19 cellular contexts compared by ENCODE assay signal in genomic region chr2:152600698-152601097, GRCh38.
DNase-seq lines count a peak whose midpoint lies in the region; ATAC-seq, FAIRE-seq and TF ChIP-seq lines count a peak whose summit lies in the region.
"Had no signal": no experiment of that assay in that cellular context is flagged by ENCODE, and none has a peak within 500 bp of the region (broad histone marks: within the 10 kb centered on the region; RNA-seq: fewer than 3 reads in every experiment).

No MANE protein-coding gene starts in this region.

- H3K4me1 Mint-ChIP-seq in astrocyte (ENCODE audit: low read depth, unreplicated experiment) = peaks cover 32% of the 10 kb centered on the region
- H3K4me1 Mint-ChIP-seq: activated CD4-positive, alpha-beta memory T cell treated with anti-CD3 and anti-CD28 coated beads, Interleukin-2, amount 10 ng/mL, durations not matched to agents 7 days and 5 days; stimulated activated effector memory CD8-positive, alpha-beta T cell treated with anti-CD3 and anti-CD28 coated beads, Interleukin-12 subunit alpha, Interleukin-12 subunit beta, amount 100 ng/mL, for 72 hours had no signal

- TF ChIP-seq CTCF in IMR-90 (conservative IDR thresholded peaks at IDR 0.05; ENCODE audit: low read depth, low read length) (no peak), astrocyte (IDR thresholded peaks at IDR 0.05; ENCODE audit: insufficient read depth, low read depth, low read length) (no peak), fibroblast of the aortic adventitia (IDR thresholded peaks at IDR 0.05; ENCODE audit: insufficient read depth, low read length) (no peak)

- TF ChIP-seq RAD21 in IMR-90 (IDR thresholded peaks at IDR 0.05; ENCODE audit: low read length) = no peak

- H3K27ac ChIP-seq in IMR-90 (ENCODE audit: insufficient read depth, low read length) = no peak overlapping the region
- no peak overlapping the region for H3K27ac ChIP-seq in astrocyte (ENCODE audit: low read depth, low read length)
- peak overlapping the region; percentile 53 for H3K27ac ChIP-seq in temporal lobe (ENCODE audit: low read depth, low read length)

- no peak overlapping the region for H2BK5ac ChIP-seq in IMR-90 (ENCODE audit: low read depth, low read length, poor library complexity, severe bottlenecking)

- peaks cover 4% of the 10 kb centered on the region for H3K4me1 ChIP-seq in IMR-90 (ENCODE audit: control insufficient read depth, insufficient read depth, low read length)
- H3K4me1 ChIP-seq in astrocyte (ENCODE audit: insufficient read depth, low read length) = no peaks in the 10 kb centered on the region

- no peaks in the 10 kb centered on the region for H3K9me3 Mint-ChIP-seq in astrocyte (ENCODE audit: unreplicated experiment)
- H3K9me3 Mint-ChIP-seq: activated CD4-positive, alpha-beta memory T cell treated with anti-CD3 and anti-CD28 coated beads, Interleukin-2, amount 10 ng/mL, durations not matched to agents 7 days and 5 days; immature natural killer cell; stimulated activated effector memory CD8-positive, alpha-beta T cell treated with anti-CD3 and anti-CD28 coated beads, Interleukin-12 subunit alpha, Interleukin-12 subunit beta, amount 100 ng/mL, for 72 hours; T-helper 1 cell treated with Interleukin-12 subunit alpha and Interleukin-12 subunit beta and Interleukin-4 antibody, amounts not matched to agents 30 μg/mL and 1 μg/mL, for 36 hours had no signal

- H2BK15ac ChIP-seq in IMR-90 (ENCODE audit: low read depth, low read length) = no peak overlapping the region

- no peak overlapping the region for H2BK120ac ChIP-seq in IMR-90 (ENCODE audit: low read depth, low read length)

- H4K5ac ChIP-seq in IMR-90 (ENCODE audit: low read depth, low read length) = no peak overlapping the region

- no peak overlapping the region for H3K14ac ChIP-seq in IMR-90 (replicated peaks; ENCODE audit: low read depth, low read length)

- H3K36me3 Mint-ChIP-seq in astrocyte (ENCODE audit: low read depth, unreplicated experiment) = peaks cover 4% of the 10 kb centered on the region
- H3K36me3 Mint-ChIP-seq: immature natural killer cell; stimulated activated effector memory CD8-positive, alpha-beta T cell treated with anti-CD3 and anti-CD28 coated beads, Interleukin-12 subunit alpha, Interleukin-12 subunit beta, amount 100 ng/mL, for 72 hours had no signal

- CTCF ChIA-PET in IMR-90 (lab: Yijun Ruan, JAX) = no interaction called here

- no peak overlapping the region for H3K56ac ChIP-seq in IMR-90 (ENCODE audit: extremely low read depth, insufficient read depth, low read length)

- H3K4me2 ChIP-seq in IMR-90 (ENCODE audit: low read depth, low read length) (no peak overlapping the region), astrocyte (ENCODE audit: low read length) (no peak overlapping the region)

- no peak overlapping the region for H3K4ac ChIP-seq in IMR-90 (ENCODE audit: low read depth, low read length)

- H3K9me3 ChIP-seq in IMR-90 (ENCODE audit: control insufficient read depth, insufficient read depth, low read length) (no peaks in the 10 kb centered on the region), astrocyte (ENCODE audit: insufficient read depth, low read depth, low read length) (no peaks in the 10 kb centered on the region)

- no peak overlapping the region for H4K8ac ChIP-seq in IMR-90 (ENCODE audit: low read depth in 2 of 2, low read length in 2 of 2)

- intact Hi-C loops in IMR-90 (cut with micrococcal nuclease) = no loop called here

- no peaks in the 10 kb centered on the region for H3K27me3 Mint-ChIP-seq in astrocyte (ENCODE audit: low read depth, unreplicated experiment)
- H3K27me3 Mint-ChIP-seq: activated CD4-positive, alpha-beta memory T cell treated with anti-CD3 and anti-CD28 coated beads, Interleukin-2, amount 10 ng/mL, durations not matched to agents 7 days and 5 days had no signal

- POLR2A ChIA-PET in IMR-90 (lab: Charles Lee; ENCODE audit: unreplicated experiment) = interaction anchor here (0.7 kb wide), 1 partner anchor 107 kb away, joined by 4 read pairs; no protein-coding TSS in a partner anchor

- no TSS peak for BruUV-seq in IMR-90 (replicated peaks; lab: Mats Ljungman, UMichigan)

- H2AFZ ChIP-seq in IMR-90 (replicated peaks; ENCODE audit: low read length, poor library complexity) = no peak overlapping the region
- no peak overlapping the region for H2AFZ ChIP-seq in astrocyte (ENCODE audit: low read depth, low read length)

- dilution Hi-C loops in IMR-90 (cut with HindIII; ENCODE audit: low sequenced_read_pairs, unreplicated experiment) = no loop called here

- H3K27me3 ChIP-seq in IMR-90 (ENCODE audit: control insufficient read depth, insufficient read depth, low read length) (no peaks in the 10 kb centered on the region), astrocyte (ENCODE audit: insufficient read depth, low read length) (no peaks in the 10 kb centered on the region)

- peak; percentile 78 for ATAC-seq in IMR-90 (ENCODE audit: low read depth)
- ATAC-seq: stimulated activated effector memory CD8-positive, alpha-beta T cell treated with anti-CD3 and anti-CD28 coated beads, Interleukin-12 subunit alpha, Interleukin-12 subunit beta, amount 100 ng/mL, for 72 hours had no signal

- no peak overlapping the region for H3K4me3 Mint-ChIP-seq in astrocyte (ENCODE audit: unreplicated experiment)
- H3K4me3 Mint-ChIP-seq: activated CD4-positive, alpha-beta memory T cell treated with anti-CD3 and anti-CD28 coated beads, Interleukin-2, amount 10 ng/mL, durations not matched to agents 7 days and 5 days; immature natural killer cell; stimulated activated effector memory CD8-positive, alpha-beta T cell treated with anti-CD3 and anti-CD28 coated beads, Interleukin-12 subunit alpha, Interleukin-12 subunit beta, amount 100 ng/mL, for 72 hours; T-helper 1 cell treated with Interleukin-12 subunit alpha and Interleukin-12 subunit beta and Interleukin-4 antibody, amounts not matched to agents 30 μg/mL and 1 μg/mL, for 36 hours had no signal

- DNase-seq in IMR-90 (peak; percentile 32), astrocyte (ENCODE audit: low read depth) (peak; percentile 39), fibroblast of the aortic adventitia (ENCODE audit: low read depth) (peak; percentile 58), COLO668 (lab: John Stamatoyannopoulos, UW; ENCODE audit: unreplicated experiment) (no peak), NCI-H187 (lab: John Stamatoyannopoulos, UW) (no peak)
- no peak for DNase-seq in activated CD4-positive, alpha-beta T cell treated with anti-CD3 and anti-CD28 coated beads, Interleukin-2, amount 50 U/mL, for 1 hour
- DNase-seq: activated CD4-positive, alpha-beta memory T cell treated with anti-CD3 and anti-CD28 coated beads, Interleukin-2, amount 10 ng/mL, durations not matched to agents 7 days and 5 days; activated naive CD4-positive, alpha-beta T cell treated with anti-CD3 and anti-CD28 coated beads, Interleukin-2, amount 50 U/mL, for 16 hours; AML-193; dermis blood vessel endothelial cell; immature natural killer cell; NCI-H1092 treated with DMSO at 0.1 percent for 48 hours; NCI-H524; right cardiac atrium had no signal

- no peak for TF ChIP-seq POLR2A in IMR-90 (IDR thresholded peaks at IDR 0.05; ENCODE audit: low read depth, low read length)

- H3K36me3 ChIP-seq in IMR-90 (ENCODE audit: control insufficient read depth, insufficient read depth, low read length) (no peaks in the 10 kb centered on the region; the same call in 1 of the 2 replicates), astrocyte (ENCODE audit: insufficient read depth, low read length) (no peaks in the 10 kb centered on the region)

- in situ Hi-C loops in IMR-90 (cut with MboI; ENCODE audit: low sequenced_read_pairs) = no loop called here

- H2BK20ac ChIP-seq in IMR-90 (ENCODE audit: low read depth, low read length) = no peak overlapping the region

- H3K9ac ChIP-seq in IMR-90 (ENCODE audit: low read depth, low read length) (no peak overlapping the region), astrocyte (ENCODE audit: low read length) (no peak overlapping the region)

- H2AK9ac ChIP-seq in IMR-90 (replicated peaks; ENCODE audit: low read depth, low read length, poor library complexity) = no peak overlapping the region

- no CpG with 5 or more reads among the region's 2 CpGs for WGBS in IMR-90 (ENCODE audit: extremely low coverage in 2 of 2, insufficient read length in 1 of 2), 2 experiments

- H3K27ac Mint-ChIP-seq in astrocyte (ENCODE audit: unreplicated experiment) = peak overlapping the region; percentile 10
- H3K27ac Mint-ChIP-seq: activated CD4-positive, alpha-beta memory T cell treated with anti-CD3 and anti-CD28 coated beads, Interleukin-2, amount 10 ng/mL, durations not matched to agents 7 days and 5 days; immature natural killer cell; stimulated activated effector memory CD8-positive, alpha-beta T cell treated with anti-CD3 and anti-CD28 coated beads, Interleukin-12 subunit alpha, Interleukin-12 subunit beta, amount 100 ng/mL, for 72 hours; T-helper 1 cell treated with Interleukin-12 subunit alpha and Interleukin-12 subunit beta and Interleukin-4 antibody, amounts not matched to agents 30 μg/mL and 1 μg/mL, for 36 hours had no signal

- H3K4me3 ChIP-seq in IMR-90 (ENCODE audit: insufficient read depth, low read depth, low read length) (no peak overlapping the region), astrocyte (ENCODE audit: insufficient read depth, low read depth, low read length) (no peak overlapping the region), fibroblast of the aortic adventitia (ENCODE audit: low read depth, low read length) (no peak overlapping the region)
- H3K4me3 ChIP-seq: lung had no signal

- no peak overlapping the region for H3K23ac ChIP-seq in IMR-90 (ENCODE audit: low read depth, low read length)

- no peaks in the 10 kb centered on the region for H3K79me1 ChIP-seq in IMR-90 (ENCODE audit: low read depth in 1 of 2, low read length in 2 of 2)

- no peak overlapping the region for H2AK5ac ChIP-seq in IMR-90 (ENCODE audit: low read depth, low read length)

- H3K9me1 ChIP-seq in IMR-90 (ENCODE audit: insufficient read depth, low read length) = no peaks in the 10 kb centered on the region; the same call in 1 of the 2 replicates

- H4K20me1 ChIP-seq in IMR-90 (ENCODE audit: insufficient read depth, low read length) (no peaks in the 10 kb centered on the region), astrocyte (ENCODE audit: insufficient read depth, low read length) (no peaks in the 10 kb centered on the region)

- no peaks in the 10 kb centered on the region for H3K79me2 ChIP-seq in astrocyte (ENCODE audit: insufficient read depth, low read length)

- H3K18ac ChIP-seq in IMR-90 (ENCODE audit: low read depth, low read length) = no peak overlapping the region

- no peak for FAIRE-seq in astrocyte (lab: Jason Lieb, UNC)
- FAIRE-seq: GM18507 had no signal

- no peak overlapping the region for H4K91ac ChIP-seq in IMR-90 (ENCODE audit: insufficient read depth, low read depth, low read length)

TF ChIP-seq in IMR-90, 13 proteins besides CTCF, POLR2A, EP300 and RAD21:
- TF ChIP-seq FOS (IDR thresholded peaks at IDR 0.05; ENCODE audit: low read depth, low read length) (no peak), MAFK (IDR thresholded peaks at IDR 0.05; ENCODE audit: low read depth, low read length) (no peak)
TF ChIP-seq in IMR-90: peak in this region for 0.

Comparison
In these comparisons a context has a peak if more than half of its experiments do, and no peak if none do; other contexts are left out.
1. DNase-seq: peak in IMR-90 (single experiment), astrocyte (single experiment) and fibroblast of the aortic adventitia (single experiment); none in activated CD4-positive, alpha-beta T cell treated with anti-CD3 and anti-CD28 coated beads, Interleukin-2, amount 50 U/mL, for 1 hour (single experiment), COLO668 (single experiment) and NCI-H187 (0 of 2).